In the genomic region with DNA sequence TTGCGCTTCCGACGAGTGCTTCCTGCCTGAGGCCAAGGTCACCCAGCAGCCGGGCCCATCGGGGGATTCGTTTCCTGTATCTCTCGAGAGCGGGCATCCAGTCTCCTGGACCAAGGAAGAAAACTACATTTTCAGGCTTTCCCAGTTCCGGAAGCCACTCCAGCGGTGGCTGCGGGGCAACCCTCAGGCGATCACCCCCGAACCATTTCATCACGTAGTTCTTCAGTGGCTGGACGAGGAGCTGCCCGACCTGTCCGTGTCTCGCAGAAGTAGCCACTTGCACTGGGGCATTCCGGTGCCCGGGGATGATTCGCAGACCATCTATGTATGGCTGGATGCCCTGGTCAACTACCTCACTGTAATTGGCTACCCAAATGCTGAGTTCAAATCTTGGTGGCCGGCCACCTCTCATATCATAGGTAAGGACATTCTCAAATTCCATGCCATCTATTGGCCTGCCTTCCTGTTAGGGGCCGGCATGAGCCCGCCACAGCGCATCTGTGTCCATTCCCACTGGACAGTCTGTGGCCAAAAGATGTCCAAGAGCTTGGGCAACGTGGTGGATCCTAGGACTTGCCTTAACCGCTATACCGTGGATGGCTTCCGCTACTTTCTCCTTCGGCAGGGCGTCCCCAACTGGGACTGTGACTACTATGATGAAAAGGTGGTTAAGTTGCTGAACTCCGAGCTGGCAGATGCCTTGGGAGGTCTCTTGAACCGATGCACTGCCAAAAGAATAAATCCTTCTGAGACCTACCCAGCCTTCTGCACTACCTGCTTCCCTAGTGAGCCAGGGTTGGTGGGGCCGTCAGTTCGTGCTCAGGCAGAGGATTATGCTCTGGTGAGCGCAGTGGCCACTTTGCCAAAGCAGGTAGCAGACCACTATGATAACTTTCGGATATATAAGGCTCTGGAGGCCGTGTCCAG, we compare ENCODE assay signal across 8 cellular contexts. TPM values are rescaled to one million over a fixed set of nuclear protein-coding genes. Genes with fewer than 3 reads are reported as not detected.
DNase-seq lines count a peak whose midpoint lies in the region; ATAC-seq lines count a peak whose summit lies in the region.

No MANE protein-coding gene starts in this region.

- H3K9ac ChIP-seq in Karpas-422 (ENCODE audit: low read length) = peak overlapping the region; percentile 95
- H3K9ac ChIP-seq in skeletal muscle satellite cell (ENCODE audit: low read depth, low read length) = peak overlapping the region; percentile 83

- peaks cover 48% of the 10 kb centered on the region for H3K4me1 ChIP-seq in Karpas-422 (ENCODE audit: low read length)
- H3K4me1 ChIP-seq in skeletal muscle satellite cell (ENCODE audit: control insufficient read depth, insufficient read depth, low read length) = peaks cover 19% of the 10 kb centered on the region

- H3K4me1 Mint-ChIP-seq in activated naive CD8-positive, alpha-beta T cell treated with anti-CD3 and anti-CD28 coated beads for 36 hours = peaks cover 42% of the 10 kb centered on the region

- H3K4me3 Mint-ChIP-seq in activated naive CD8-positive, alpha-beta T cell treated with anti-CD3 and anti-CD28 coated beads for 36 hours = peak overlapping the region; percentile 92

- no peaks in the 10 kb centered on the region for H3K9me2 ChIP-seq in Karpas-422 (replicated peaks; ENCODE audit: insufficient read depth, low read length)

- H3K27ac Mint-ChIP-seq in activated naive CD8-positive, alpha-beta T cell treated with anti-CD3 and anti-CD28 coated beads for 36 hours = peak overlapping the region; percentile 87

- H3K27me3 ChIP-seq in Karpas-422 (ENCODE audit: low read length) = no peaks in the 10 kb centered on the region
- H3K27me3 ChIP-seq in skeletal muscle satellite cell (ENCODE audit: control insufficient read depth, insufficient read depth, low read length) = no peaks in the 10 kb centered on the region

- peaks cover 39% of the 10 kb centered on the region for H4K20me1 ChIP-seq in Karpas-422 (ENCODE audit: insufficient read depth, low read depth, low read length)

- peak overlapping the region; percentile 82 for H3K4me2 ChIP-seq in Karpas-422 (ENCODE audit: low read depth, low read length, poor library complexity, severe bottlenecking)
- H3K4me2 ChIP-seq in skeletal muscle satellite cell (ENCODE audit: low read length) = peak overlapping the region; percentile 99

- H3K9me3 Mint-ChIP-seq in activated naive CD8-positive, alpha-beta T cell treated with anti-CD3 and anti-CD28 coated beads for 36 hours = no peaks in the 10 kb centered on the region

- H3K9me3 ChIP-seq in Karpas-422 (ENCODE audit: low read length) = no peaks in the 10 kb centered on the region
- H3K9me3 ChIP-seq in skeletal muscle satellite cell (replicated peaks; ENCODE audit: low read length) = no peaks in the 10 kb centered on the region

- peak overlapping the region; percentile 49; the same call in 1 of the 2 replicates for H3K27ac ChIP-seq in Karpas-422 (ENCODE audit: low read length)

- H3K79me2 ChIP-seq in Karpas-422 (ENCODE audit: low read length) = peaks cover 55% of the 10 kb centered on the region

- H2AFZ ChIP-seq in Karpas-422 (ENCODE audit: low read length) = peak overlapping the region; percentile 81; the same call in 1 of the 2 replicates

- H3K36me3 Mint-ChIP-seq in activated naive CD8-positive, alpha-beta T cell treated with anti-CD3 and anti-CD28 coated beads for 36 hours = peaks cover 31% of the 10 kb centered on the region

- H3K36me3 ChIP-seq in Karpas-422 (ENCODE audit: insufficient read depth, low read length) = peaks cover 22% of the 10 kb centered on the region
- peaks cover 5% of the 10 kb centered on the region for H3K36me3 ChIP-seq in skeletal muscle satellite cell (ENCODE audit: insufficient read depth, low read length)

- H3K27me3 Mint-ChIP-seq in activated naive CD8-positive, alpha-beta T cell treated with anti-CD3 and anti-CD28 coated beads for 36 hours = no peaks in the 10 kb centered on the region

- H3K4me3 ChIP-seq in Karpas-422 (ENCODE audit: low read length) (peak overlapping the region; percentile 90), iPS-11a (ENCODE audit: low read depth, low read length) (peak overlapping the region; percentile 89), skeletal muscle satellite cell (ENCODE audit: low read length) (peak overlapping the region; percentile 99)

- DNase-seq in GM03348 (ENCODE audit: low spot score) (peak; percentile 24), Karpas-422 (peak; percentile 84), NCI-H226 (no peak), DMS114 treated with DMSO at 0.1 percent for 48 hours (lab: John Stamatoyannopoulos, UW; ENCODE audit: unreplicated experiment) (no peak)
- DNase-seq in activated naive CD8-positive, alpha-beta T cell treated with anti-CD3 and anti-CD28 coated beads for 36 hours = no peak

- ATAC-seq in GM19455 (IDR thresholded peaks at IDR 0.05; ENCODE audit: unreplicated experiment) = no peak

RNA-seq across cellular contexts. Expression of a gene that starts 1.0 kb away (rescaled TPM):
- 22.6 and 36.4 TPM in 2 replicates for total RNA-seq in Karpas-422 (2014; rRNA removed; shearing (Covaris generic); ENCODE audit: low replicate concordance)
- total RNA-seq in activated naive CD8-positive, alpha-beta T cell treated with anti-CD3 and anti-CD28 coated beads for 36 hours = 10 to 100 TPM; 24.3 to 25.1 TPM
- 8.9 and 10.3 TPM in 2 replicates for total RNA-seq in skeletal muscle satellite cell (2012; rRNA removed)

RNA-seq across cellular contexts. Expression of a gene that starts 30.8 kb away (rescaled TPM):
- total RNA-seq in Karpas-422 (2014; rRNA removed; shearing (Covaris generic); ENCODE audit: low replicate concordance) = not detected in 2 replicates
- not detected for total RNA-seq in activated naive CD8-positive, alpha-beta T cell treated with anti-CD3 and anti-CD28 coated beads for 36 hours
- 0.87 and 2.0 TPM in 2 replicates for total RNA-seq in skeletal muscle satellite cell (2012; rRNA removed)

Comparison
In these comparisons a context has a peak if more than half of its experiments do, and no peak if none do; other contexts are left out.
1. DNase-seq: peak in GM03348 (single experiment) and Karpas-422 (single experiment); none in activated naive CD8-positive, alpha-beta T cell treated with anti-CD3 and anti-CD28 coated beads for 36 hours (single experiment), NCI-H226 (single experiment) and DMS114 treated with DMSO at 0.1 percent for 48 hours (single experiment).
2. Peak in every context shown above with its lines, with median percentiles within 50 percentile points of each other: H3K4me3 ChIP-seq.